ENCODE assay signal across 9 cellular contexts in the genomic region with DNA sequence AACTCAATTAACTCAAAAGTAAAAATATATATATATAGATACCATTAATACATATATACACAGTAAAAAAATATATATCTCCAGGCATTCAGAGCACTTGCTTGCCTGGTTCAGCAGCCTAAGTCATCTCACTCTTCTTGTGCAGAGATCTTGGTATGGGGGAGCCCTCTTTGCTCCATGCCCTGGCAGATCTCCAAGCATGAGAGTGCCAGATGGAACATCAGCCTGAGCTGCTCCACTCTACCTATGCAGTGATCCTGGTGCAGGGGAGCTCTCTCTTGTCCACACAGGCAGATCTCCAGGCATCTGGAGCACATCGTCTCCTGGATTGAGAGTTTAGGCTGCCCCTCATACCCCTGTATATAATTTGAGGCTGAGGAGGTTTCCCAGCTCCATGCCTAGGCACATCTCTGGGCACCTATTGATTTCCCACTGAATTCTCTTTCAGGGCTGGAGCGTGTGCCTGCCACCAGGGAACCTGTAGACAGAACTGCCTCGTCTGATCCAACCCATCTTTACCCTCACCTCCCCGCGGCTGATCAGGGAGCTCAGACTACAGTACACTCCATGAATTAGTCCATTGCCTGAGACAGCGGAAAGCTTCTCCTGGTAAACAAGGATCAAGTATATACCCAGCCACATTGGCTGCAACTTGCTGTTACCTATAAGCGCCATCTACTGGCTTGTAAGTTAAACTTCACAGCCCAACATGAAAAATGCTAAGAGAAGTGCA.
A peak's percentile ranks its signal among the peaks of the same experiment; 100 is the strongest.
DNase-seq lines count a peak whose midpoint lies in the region; ATAC-seq and TF ChIP-seq lines count a peak whose summit lies in the region.
"Had no signal": no experiment of that assay in that cellular context is flagged by ENCODE, and none has a peak within 500 bp of the region (broad histone marks: within the 10 kb centered on the region; RNA-seq: fewer than 3 reads in every experiment).

No MANE protein-coding gene starts in this region.

- no peak overlapping the region for H3K4me2 ChIP-seq in DOHH2 (ENCODE audit: low read length)

- no peak overlapping the region for H3K4me3 Mint-ChIP-seq in glutamatergic neuron (ENCODE audit: unreplicated experiment)

- ATAC-seq in GM21423 (IDR thresholded peaks at IDR 0.05; ENCODE audit: unreplicated experiment) (peak; percentile 91), HG03196 (IDR thresholded peaks at IDR 0.05; ENCODE audit: unreplicated experiment) (no peak)

- TF ChIP-seq EP300 in stomach (IDR thresholded peaks at IDR 0.05) (no peak), sigmoid colon (IDR thresholded peaks at IDR 0.05) (no peak)

- intact Hi-C loops in stomach (cut with DNase I; ENCODE audit: low total_unique reads) (no loop called here), sigmoid colon (cut with DNase I) (no loop called here)

- no peaks in the 10 kb centered on the region for H3K36me3 Mint-ChIP-seq in glutamatergic neuron (ENCODE audit: unreplicated experiment)

- peaks cover 3% of the 10 kb centered on the region for H3K9me3 Mint-ChIP-seq in glutamatergic neuron (ENCODE audit: unreplicated experiment)

- H4K20me1 ChIP-seq in DOHH2 (ENCODE audit: control insufficient read depth, insufficient read depth, low read depth, low read length): no peaks in the 10 kb centered on the region

- H3K27me3 ChIP-seq in DOHH2 (ENCODE audit: control insufficient read depth, low read length) (no peaks in the 10 kb centered on the region), stomach (no peaks in the 10 kb centered on the region), sigmoid colon (no peaks in the 10 kb centered on the region)
- H3K27me3 ChIP-seq: SJSA1 had no signal

- 19 to 32% (median 27%) methylated on average over 7 of the region's 7 CpGs for WGBS in stomach, 5 donors
- 25 to 32% methylated on average over 7 of the region's 7 CpGs for WGBS in sigmoid colon, 2 donors

- TF ChIP-seq CTCF in DOHH2 (IDR thresholded peaks at IDR 0.05; ENCODE audit: low read depth, low read length, poor library complexity, severe bottlenecking): peak; percentile 75
- peak; percentile 70 for TF ChIP-seq CTCF in glutamatergic neuron (IDR thresholded peaks at IDR 0.05; ENCODE audit: partially characterized antibody, unreplicated experiment)
- peak in 4 of 7 experiments; percentile 31 to 74 (median 34) for TF ChIP-seq CTCF in stomach (IDR thresholded peaks at IDR 0.05)
- no peak for TF ChIP-seq CTCF in sigmoid colon (IDR thresholded peaks at IDR 0.05)

- no peaks in the 10 kb centered on the region for H3K4me1 ChIP-seq in DOHH2 (ENCODE audit: control insufficient read depth, low read length)
- H3K4me1 ChIP-seq in stomach: no peaks in the 10 kb centered on the region
- no peaks in the 10 kb centered on the region for H3K4me1 ChIP-seq in sigmoid colon

- no peak overlapping the region for H3K27ac Mint-ChIP-seq in glutamatergic neuron (ENCODE audit: unreplicated experiment)

- no peak overlapping the region for H3K27ac ChIP-seq in DOHH2 (ENCODE audit: low read depth, low read length)
- H3K27ac ChIP-seq in stomach: no peak overlapping the region
- no peak overlapping the region for H3K27ac ChIP-seq in sigmoid colon
- H3K27ac ChIP-seq: SJSA1 had no signal

- in situ Hi-C loops in KBM-7 (cut with MboI; ENCODE audit: low pct_unique_long_range_greater_than_20kb, low sequenced_read_pairs): no loop called here

- no peak for TF ChIP-seq POLR2A in stomach (IDR thresholded peaks at IDR 0.05)
- TF ChIP-seq POLR2A in sigmoid colon (IDR thresholded peaks at IDR 0.05): no peak

- no peaks in the 10 kb centered on the region for H3F3A ChIP-seq in DOHH2 (ENCODE audit: control insufficient read depth, insufficient read depth)

- no peaks in the 10 kb centered on the region for H3K36me3 ChIP-seq in DOHH2 (ENCODE audit: control insufficient read depth, low read length)
- H3K36me3 ChIP-seq in stomach: no peaks in the 10 kb centered on the region
- no peaks in the 10 kb centered on the region for H3K36me3 ChIP-seq in sigmoid colon
- H3K36me3 ChIP-seq: SJSA1 had no signal

- H3K9me2 ChIP-seq in DOHH2 (replicated peaks; ENCODE audit: control insufficient read depth, low read length): no peaks in the 10 kb centered on the region

- H3K79me2 ChIP-seq in DOHH2 (ENCODE audit: control insufficient read depth, low read length): no peaks in the 10 kb centered on the region

- H3K4me3 ChIP-seq in DOHH2 (ENCODE audit: low read length) (no peak overlapping the region), stomach (no peak overlapping the region), sigmoid colon (no peak overlapping the region)
- H3K4me3 ChIP-seq: SJSA1 had no signal

- DNase-seq in KBM-7 (peak; percentile 13), RPMI8226 (peak; percentile 40), glutamatergic neuron (peak; percentile 17), stomach (no peak), sigmoid colon (no peak)

- H3K9me3 ChIP-seq in DOHH2 (ENCODE audit: control insufficient read depth, insufficient read depth, low read length): no peaks in the 10 kb centered on the region
- H3K9me3 ChIP-seq in stomach: peaks cover 0 to 18% (median 6%) of the 10 kb centered on the region in 4 donors
- H3K9me3 ChIP-seq in sigmoid colon: peaks cover 0 to 4% (median 1%) of the 10 kb centered on the region in 4 donors
- H3K9me3 ChIP-seq: SJSA1 had no signal

- H3K4me1 Mint-ChIP-seq in glutamatergic neuron (ENCODE audit: low read depth, unreplicated experiment): no peaks in the 10 kb centered on the region

- H3K27me3 Mint-ChIP-seq in glutamatergic neuron (ENCODE audit: unreplicated experiment): peaks cover 4% of the 10 kb centered on the region

Comparison
In these comparisons a context has a peak if more than half of its experiments do, and no peak if none do; other contexts are left out.
1. CTCF ChIP-seq: peak in DOHH2 (single experiment), glutamatergic neuron (single experiment) and stomach (4 of 7); none in sigmoid colon (0 of 4).
2. DNase-seq: peak in KBM-7 (single experiment), RPMI8226 (single experiment) and glutamatergic neuron (single experiment); none in stomach (single experiment) and sigmoid colon (single experiment).